In the genomic region with DNA sequence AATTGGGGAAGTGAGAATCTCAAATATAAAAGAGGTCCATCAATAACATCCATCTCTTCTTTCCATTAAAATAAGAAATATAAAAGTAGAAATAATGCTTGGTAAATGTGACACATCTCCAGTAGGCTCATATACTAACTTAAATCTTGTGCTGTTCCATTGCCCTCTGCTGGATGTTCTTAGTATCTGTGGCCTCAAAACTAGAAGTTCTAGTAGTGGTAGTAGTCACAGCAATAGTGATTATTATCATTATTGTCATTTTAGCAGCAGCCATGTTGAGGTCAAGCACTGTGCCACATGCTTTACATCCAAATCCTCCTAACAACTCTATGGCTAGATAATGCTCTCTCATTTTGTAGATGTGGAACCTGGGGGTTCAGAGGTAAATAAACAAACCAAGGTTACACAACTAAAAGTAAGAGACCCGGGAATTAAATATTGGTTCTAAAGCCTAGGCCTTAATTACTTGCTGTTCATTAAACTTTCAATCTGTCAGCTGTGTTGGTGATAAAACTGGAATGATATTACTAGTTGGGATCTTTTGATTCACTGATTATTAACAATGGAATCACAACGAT, we compare ENCODE assay signal across 8 cellular contexts. TPM values are rescaled to one million over a fixed set of nuclear protein-coding genes. Genes with fewer than 3 reads are reported as not detected.
DNase-seq lines count a peak whose midpoint lies in the region; ATAC-seq and FAIRE-seq lines count a peak whose summit lies in the region.

No MANE protein-coding gene starts in this region.

- DNase-seq in Karpas-422 = peak; percentile 85
- peak; percentile 81 for DNase-seq in OCI-M1 (lab: John Stamatoyannopoulos, UW)
- DNase-seq in T47D (ENCODE audit: low read depth in 1 of 2, low spot score in 1 of 2) = peak; percentile 39 to 83
- peak; percentile 81 for DNase-seq in iris pigment epithelial cell (ENCODE audit: low read depth)
- peak in 1 of 2 donors; percentile 23 for DNase-seq in stimulated activated naive CD8-positive, alpha-beta T cell treated with anti-CD3 and anti-CD28 coated beads, Interleukin-15, amount 100 ng/mL, for 72 hours
- DNase-seq in activated T-helper 2 cell treated with anti-CD3 and anti-CD28 coated beads, Interferon-gamma antibody, Interleukin-2, Interleukin-4, amounts not matched to agents 10 μg/mL and 5 μg/mL and 100 μg/mL, durations not matched to agents 14 hours and 24 hours and 36 hours (ENCODE audit: low spot score) = no peak

- no peaks in the 10 kb centered on the region for H3K9me3 Mint-ChIP-seq in stimulated activated naive CD8-positive, alpha-beta T cell treated with anti-CD3 and anti-CD28 coated beads, Interleukin-15, amount 100 ng/mL, for 72 hours
- H3K9me3 Mint-ChIP-seq in activated T-helper 2 cell treated with anti-CD3 and anti-CD28 coated beads, Interferon-gamma antibody, Interleukin-2, Interleukin-4, amounts not matched to agents 10 μg/mL and 5 μg/mL and 100 μg/mL, durations not matched to agents 14 hours and 24 hours and 36 hours = peaks cover 11% of the 10 kb centered on the region

- no peaks in the 10 kb centered on the region for H4K20me1 ChIP-seq in Karpas-422 (ENCODE audit: insufficient read depth, low read depth, low read length)

- H3K4me3 ChIP-seq in Karpas-422 (ENCODE audit: low read length) = no peak overlapping the region

- no peak overlapping the region for H2AFZ ChIP-seq in Karpas-422 (ENCODE audit: low read length)

- no peaks in the 10 kb centered on the region for H3K27me3 ChIP-seq in Karpas-422 (ENCODE audit: low read length)

- H3K9me2 ChIP-seq in Karpas-422 (replicated peaks; ENCODE audit: insufficient read depth, low read length) = no peaks in the 10 kb centered on the region

- H3K36me3 ChIP-seq in Karpas-422 (ENCODE audit: insufficient read depth, low read length) = no peaks in the 10 kb centered on the region

- peak; percentile 47 for ATAC-seq in GM21737 (IDR thresholded peaks at IDR 0.05; ENCODE audit: unreplicated experiment)
- peak; percentile 77 for ATAC-seq in stimulated activated naive CD8-positive, alpha-beta T cell treated with anti-CD3 and anti-CD28 coated beads, Interleukin-15, amount 100 ng/mL, for 72 hours

- H3K9me3 ChIP-seq in Karpas-422 (ENCODE audit: low read length) = no peaks in the 10 kb centered on the region

- no peaks in the 10 kb centered on the region for H3K27me3 Mint-ChIP-seq in stimulated activated naive CD8-positive, alpha-beta T cell treated with anti-CD3 and anti-CD28 coated beads, Interleukin-15, amount 100 ng/mL, for 72 hours
- H3K27me3 Mint-ChIP-seq in activated T-helper 2 cell treated with anti-CD3 and anti-CD28 coated beads, Interferon-gamma antibody, Interleukin-2, Interleukin-4, amounts not matched to agents 10 μg/mL and 5 μg/mL and 100 μg/mL, durations not matched to agents 14 hours and 24 hours and 36 hours (ENCODE audit: low read depth) = no peaks in the 10 kb centered on the region

- no peak overlapping the region for H3K27ac ChIP-seq in Karpas-422 (ENCODE audit: low read length)

- in situ Hi-C loops in T47D (cut with HindIII; ENCODE audit: low pct_unique_long_range_greater_than_20kb, low sequenced_read_pairs) = no loop called here

- FAIRE-seq in G401.6 (lab: Jason Lieb, UNC) = peak; percentile 89

- H3K4me1 ChIP-seq in Karpas-422 (ENCODE audit: low read length) = no peaks in the 10 kb centered on the region

- H3K4me1 Mint-ChIP-seq in stimulated activated naive CD8-positive, alpha-beta T cell treated with anti-CD3 and anti-CD28 coated beads, Interleukin-15, amount 100 ng/mL, for 72 hours = peaks cover 16% of the 10 kb centered on the region
- peaks cover 27% of the 10 kb centered on the region for H3K4me1 Mint-ChIP-seq in activated T-helper 2 cell treated with anti-CD3 and anti-CD28 coated beads, Interferon-gamma antibody, Interleukin-2, Interleukin-4, amounts not matched to agents 10 μg/mL and 5 μg/mL and 100 μg/mL, durations not matched to agents 14 hours and 24 hours and 36 hours (ENCODE audit: low read depth)

- H3K4me2 ChIP-seq in Karpas-422 (ENCODE audit: low read depth, low read length, poor library complexity, severe bottlenecking) = no peak overlapping the region

- peaks cover 15% of the 10 kb centered on the region for H3K36me3 Mint-ChIP-seq in activated T-helper 2 cell treated with anti-CD3 and anti-CD28 coated beads, Interferon-gamma antibody, Interleukin-2, Interleukin-4, amounts not matched to agents 10 μg/mL and 5 μg/mL and 100 μg/mL, durations not matched to agents 14 hours and 24 hours and 36 hours (ENCODE audit: low read depth)

- no peak overlapping the region for H3K4me3 Mint-ChIP-seq in stimulated activated naive CD8-positive, alpha-beta T cell treated with anti-CD3 and anti-CD28 coated beads, Interleukin-15, amount 100 ng/mL, for 72 hours
- H3K4me3 Mint-ChIP-seq in activated T-helper 2 cell treated with anti-CD3 and anti-CD28 coated beads, Interferon-gamma antibody, Interleukin-2, Interleukin-4, amounts not matched to agents 10 μg/mL and 5 μg/mL and 100 μg/mL, durations not matched to agents 14 hours and 24 hours and 36 hours (ENCODE audit: low read depth) = no peak overlapping the region

- intact Hi-C loops in activated T-helper 2 cell treated with anti-CD3 and anti-CD28 coated beads, Interferon-gamma antibody, Interleukin-2, Interleukin-4, amounts not matched to agents 10 μg/mL and 5 μg/mL and 100 μg/mL, durations not matched to agents 14 hours and 24 hours and 36 hours (cut with micrococcal nuclease) = loop anchor here (1.0 to 5.0 kb wide), 7 partner anchors 29 to 407 kb away; no protein-coding TSS in a partner anchor

- no peak overlapping the region for H3K9ac ChIP-seq in Karpas-422 (ENCODE audit: low read length)

- no peak overlapping the region for H3K27ac Mint-ChIP-seq in stimulated activated naive CD8-positive, alpha-beta T cell treated with anti-CD3 and anti-CD28 coated beads, Interleukin-15, amount 100 ng/mL, for 72 hours
- H3K27ac Mint-ChIP-seq in activated T-helper 2 cell treated with anti-CD3 and anti-CD28 coated beads, Interferon-gamma antibody, Interleukin-2, Interleukin-4, amounts not matched to agents 10 μg/mL and 5 μg/mL and 100 μg/mL, durations not matched to agents 14 hours and 24 hours and 36 hours = no peak overlapping the region

- no peaks in the 10 kb centered on the region for H3K79me2 ChIP-seq in Karpas-422 (ENCODE audit: low read length)

RNA-seq across cellular contexts. Expression of a gene that starts 20.2 kb away (rescaled TPM):
- total RNA-seq in Karpas-422 (2014; rRNA removed; shearing (Covaris generic); ENCODE audit: low replicate concordance) = not detected in 2 replicates
- 31.1 and 35.7 TPM in 2 replicates for total RNA-seq in activated T-helper 2 cell treated with anti-CD3 and anti-CD28 coated beads, Interferon-gamma antibody, Interleukin-2, Interleukin-4, amounts not matched to agents 10 μg/mL and 5 μg/mL and 100 μg/mL, durations not matched to agents 14 hours and 24 hours and 36 hours

RNA-seq across cellular contexts. Expression of a gene that starts 42.2 kb away (rescaled TPM):
- 102 and 127 TPM in 2 replicates for total RNA-seq in Karpas-422 (2014; rRNA removed; shearing (Covaris generic); ENCODE audit: low replicate concordance)
- 61.1 and 61.6 TPM in 2 replicates for total RNA-seq in activated T-helper 2 cell treated with anti-CD3 and anti-CD28 coated beads, Interferon-gamma antibody, Interleukin-2, Interleukin-4, amounts not matched to agents 10 μg/mL and 5 μg/mL and 100 μg/mL, durations not matched to agents 14 hours and 24 hours and 36 hours

RNA-seq across cellular contexts. Expression of a gene that starts 42.3 kb away (rescaled TPM):
- 17.1 and 87.4 TPM in 2 replicates for total RNA-seq in Karpas-422 (2014; rRNA removed; shearing (Covaris generic); ENCODE audit: low replicate concordance)
- 12.6 and 17.8 TPM in 2 replicates for total RNA-seq in activated T-helper 2 cell treated with anti-CD3 and anti-CD28 coated beads, Interferon-gamma antibody, Interleukin-2, Interleukin-4, amounts not matched to agents 10 μg/mL and 5 μg/mL and 100 μg/mL, durations not matched to agents 14 hours and 24 hours and 36 hours

Comparison
In these comparisons a context has a peak if more than half of its experiments do, and no peak if none do; other contexts are left out.
1. RNA of a gene that starts 20.2 kb away (total RNA-seq): 31.1 to 35.7 TPM in activated T-helper 2 cell treated with anti-CD3 and anti-CD28 coated beads, Interferon-gamma antibody, Interleukin-2, Interleukin-4, amounts not matched to agents 10 μg/mL and 5 μg/mL and 100 μg/mL, durations not matched to agents 14 hours and 24 hours and 36 hours; not detected in Karpas-422; every median in the first group is over 10 times any median in the second.